Comparison of ENCODE assay signal across 24 cellular contexts in genomic region chr14:59186316-59186715, GRCh38.
"Had no signal": no experiment of that assay in that cellular context is flagged by ENCODE, and none has a peak within 500 bp of the region (broad histone marks: within the 10 kb centered on the region; RNA-seq: fewer than 3 reads in every experiment).

No MANE protein-coding gene starts in this region.

- H3K4me3 ChIP-seq: body of pancreas, esophagus muscularis mucosa, gastrocnemius medialis, heart left ventricle, right lobe of liver, skin epidermis, tibial artery had no signal

- H3K9me3 ChIP-seq: body of pancreas, esophagus muscularis mucosa, gastrocnemius medialis, heart left ventricle, right lobe of liver, tibial artery had no signal

- H3K9me3 Mint-ChIP-seq: activated CD4-positive, alpha-beta memory T cell treated with anti-CD3 and anti-CD28 coated beads for 36 hours; activated naive CD4-positive, alpha-beta T cell treated with anti-CD3 and anti-CD28 coated beads, Interleukin-2, amount 10 ng/mL, durations not matched to agents 7 days and 5 days; activated T-cell treated with anti-CD3 and anti-CD28 coated beads, Interleukin-2, amount 50 U/mL, for 72 hours; natural killer cell treated with Interleukin-12 subunit alpha and Interleukin-12 subunit beta and Interleukin-15 and Interleukin-18, amount 100 ng/mL, for 72 hours; stimulated activated effector memory CD8-positive, alpha-beta T cell treated with anti-CD3 and anti-CD28 coated beads, Interleukin-12 subunit alpha, Interleukin-12 subunit beta, amount 100 ng/mL, for 72 hours; stimulated activated naive CD8-positive, alpha-beta T cell treated with anti-CD3 and anti-CD28 coated beads, Interleukin-15, amount 100 ng/mL, for 72 hours had no signal

- H3K36me3 Mint-ChIP-seq: activated CD4-positive, alpha-beta memory T cell treated with anti-CD3 and anti-CD28 coated beads for 36 hours; activated naive CD4-positive, alpha-beta T cell treated with anti-CD3 and anti-CD28 coated beads, Interleukin-2, amount 10 ng/mL, durations not matched to agents 7 days and 5 days; natural killer cell treated with Interleukin-12 subunit alpha and Interleukin-12 subunit beta and Interleukin-15 and Interleukin-18, amount 100 ng/mL, for 72 hours had no signal

- DNase-seq: activated CD4-positive, alpha-beta memory T cell treated with anti-CD3 and anti-CD28 coated beads for 36 hours; activated CD4-positive, alpha-beta T cell treated with anti-CD3 and anti-CD28 coated beads for 4 hours; activated CD4-positive, CD25-positive, alpha-beta regulatory T cell; activated effector memory CD4-positive, alpha-beta T cell treated with anti-CD3 and anti-CD28 coated beads, Interleukin-2, amount 50 U/mL, for 16 hours; activated naive CD4-positive, alpha-beta T cell treated with anti-CD3 and anti-CD28 coated beads, Interleukin-2, amount 10 ng/mL, durations not matched to agents 7 days and 5 days; activated T-cell treated with anti-CD3 and anti-CD28 coated beads, Interleukin-2, amount 50 U/mL, for 72 hours; anterior cingulate cortex; body of pancreas; dermis blood vessel endothelial cell; effector CD8-positive, alpha-beta T cell; gastrocnemius medialis; heart left ventricle; islet precursor cell; left cardiac atrium; posterior cingulate gyrus; right lobe of liver; stimulated activated CD4-positive, alpha-beta T cell treated with anti-CD3 and anti-CD28 coated beads, Interleukin-2, amount 100 ng/mL, for 24 hours; stimulated activated naive CD8-positive, alpha-beta T cell treated with anti-CD3 and anti-CD28 coated beads, Interleukin-15, amount 100 ng/mL, for 72 hours; T1000; tibial artery had no signal

- H3K27me3 ChIP-seq: body of pancreas, esophagus muscularis mucosa, gastrocnemius medialis, right lobe of liver, tibial artery had no signal

- H3K27ac ChIP-seq: body of pancreas, esophagus muscularis mucosa, gastrocnemius medialis, heart left ventricle, right lobe of liver, tibial artery had no signal

- ATAC-seq: activated T-cell treated with anti-CD3 and anti-CD28 coated beads, Interleukin-2, amount 50 U/mL, for 72 hours; body of pancreas; gastrocnemius medialis; heart left ventricle; left cardiac atrium; natural killer cell treated with Interleukin-12 subunit alpha and Interleukin-12 subunit beta and Interleukin-15 and Interleukin-18, amount 100 ng/mL, for 72 hours; right lobe of liver; stimulated activated effector memory CD8-positive, alpha-beta T cell treated with anti-CD3 and anti-CD28 coated beads, Interleukin-12 subunit alpha, Interleukin-12 subunit beta, amount 100 ng/mL, for 72 hours; stimulated activated naive CD8-positive, alpha-beta T cell treated with anti-CD3 and anti-CD28 coated beads, Interleukin-15, amount 100 ng/mL, for 72 hours had no signal

- H3K36me3 ChIP-seq: esophagus muscularis mucosa, gastrocnemius medialis, heart left ventricle, right lobe of liver, tibial artery had no signal

- H3K27ac Mint-ChIP-seq: activated CD4-positive, alpha-beta memory T cell treated with anti-CD3 and anti-CD28 coated beads for 36 hours; activated naive CD4-positive, alpha-beta T cell treated with anti-CD3 and anti-CD28 coated beads, Interleukin-2, amount 10 ng/mL, durations not matched to agents 7 days and 5 days; activated T-cell treated with anti-CD3 and anti-CD28 coated beads, Interleukin-2, amount 50 U/mL, for 72 hours; natural killer cell treated with Interleukin-12 subunit alpha and Interleukin-12 subunit beta and Interleukin-15 and Interleukin-18, amount 100 ng/mL, for 72 hours; stimulated activated effector memory CD8-positive, alpha-beta T cell treated with anti-CD3 and anti-CD28 coated beads, Interleukin-12 subunit alpha, Interleukin-12 subunit beta, amount 100 ng/mL, for 72 hours; stimulated activated naive CD8-positive, alpha-beta T cell treated with anti-CD3 and anti-CD28 coated beads, Interleukin-15, amount 100 ng/mL, for 72 hours had no signal
